In genomic region chr2:181892795-181893435, GRCh38 we compare ENCODE assay signal across 8 cellular contexts. TPM values are rescaled to one million over a fixed set of nuclear protein-coding genes. Genes with fewer than 3 reads are reported as not detected.
DNase-seq lines count a peak whose midpoint lies in the region; ATAC-seq and TF ChIP-seq lines count a peak whose summit lies in the region.

No MANE protein-coding gene starts in this region.

- H3K4me2 ChIP-seq in skeletal muscle satellite cell (ENCODE audit: low read length) = peak overlapping the region; percentile 92

- DNase-seq in activated CD4-positive, alpha-beta T cell treated with anti-CD3 and anti-CD28 coated beads, Interleukin-2, amount 10 ng/mL, durations not matched to agents 7 days and 5 days = no peak
- no peak for DNase-seq in activated CD4-positive, alpha-beta T cell treated with anti-CD3 and anti-CD28 coated beads, Interleukin-2, amount 50 U/mL, for 4 hours
- DNase-seq in fibroblast of villous mesenchyme (ENCODE audit: low read depth) (peak; percentile 81), HEK293T (ENCODE audit: extremely low spot score) (no peak), NCI-H187 (lab: John Stamatoyannopoulos, UW) (no peak)

- H3K4me3 ChIP-seq in fibroblast of villous mesenchyme (ENCODE audit: low read depth, low read length) (peak overlapping the region; percentile 94), skeletal muscle satellite cell (ENCODE audit: low read length) (peak overlapping the region; percentile 96)

- H3K36me3 Mint-ChIP-seq in activated CD4-positive, alpha-beta T cell treated with anti-CD3 and anti-CD28 coated beads, Interleukin-2, amount 10 ng/mL, durations not matched to agents 7 days and 5 days (ENCODE audit: low read depth) = peaks cover 30% of the 10 kb centered on the region

- ATAC-seq in HG02840 (IDR thresholded peaks at IDR 0.05; ENCODE audit: low FRiP score, unreplicated experiment) = no peak

- POLR2A ChIA-PET in activated CD4-positive, alpha-beta T cell treated with anti-CD3 and anti-CD28 coated beads, Interleukin-2, amount 10 ng/mL, durations not matched to agents 7 days and 5 days (lab: Charles Lee) = no interaction called here
- POLR2A ChIA-PET in HEK293T (lab: Yijun Ruan, JAX) = interaction anchor here (1.4 to 1.6 kb wide), 3 partner anchors 9 to 113 kb away, joined by 4 to 5 read pairs (median 4); no protein-coding TSS in a partner anchor

- CTCF ChIA-PET in activated CD4-positive, alpha-beta T cell treated with anti-CD3 and anti-CD28 coated beads, Interleukin-2, amount 10 ng/mL, durations not matched to agents 7 days and 5 days (lab: Charles Lee) = interaction anchor here (0.6 to 2.6 kb wide), 5 partner anchors 8 to 155 kb away, joined by 3 to 7 read pairs (median 3); no protein-coding TSS in a partner anchor
- CTCF ChIA-PET in HEK293T (lab: Yijun Ruan, JAX) = interaction anchor here (0.7 kb wide), 1 partner anchor 150 kb away, joined by 3 read pairs; no protein-coding TSS in a partner anchor

- peak overlapping the region; percentile 89 for H3K27ac Mint-ChIP-seq in activated CD4-positive, alpha-beta T cell treated with anti-CD3 and anti-CD28 coated beads, Interleukin-2, amount 10 ng/mL, durations not matched to agents 7 days and 5 days

- no peaks in the 10 kb centered on the region for H3K9me3 Mint-ChIP-seq in activated CD4-positive, alpha-beta T cell treated with anti-CD3 and anti-CD28 coated beads, Interleukin-2, amount 10 ng/mL, durations not matched to agents 7 days and 5 days

- H3K36me3 ChIP-seq in skeletal muscle satellite cell (ENCODE audit: insufficient read depth, low read length) = peaks cover 31% of the 10 kb centered on the region

- H3K4me1 Mint-ChIP-seq in activated CD4-positive, alpha-beta T cell treated with anti-CD3 and anti-CD28 coated beads, Interleukin-2, amount 10 ng/mL, durations not matched to agents 7 days and 5 days = peaks cover 37% of the 10 kb centered on the region

- peaks cover 18% of the 10 kb centered on the region for H3K27me3 Mint-ChIP-seq in activated CD4-positive, alpha-beta T cell treated with anti-CD3 and anti-CD28 coated beads, Interleukin-2, amount 10 ng/mL, durations not matched to agents 7 days and 5 days

- TF ChIP-seq CTCF in VCaP (conservative IDR thresholded peaks at IDR 0.05) = no peak
- no peak for TF ChIP-seq CTCF in fibroblast of villous mesenchyme (IDR thresholded peaks at IDR 0.05; ENCODE audit: insufficient read depth, low read depth, low read length)

- no peaks in the 10 kb centered on the region for H3K27me3 ChIP-seq in skeletal muscle satellite cell (ENCODE audit: control insufficient read depth, insufficient read depth, low read length)

- H3K9ac ChIP-seq in skeletal muscle satellite cell (ENCODE audit: low read depth, low read length) = peak overlapping the region; percentile 94

- H3K4me1 ChIP-seq in skeletal muscle satellite cell (ENCODE audit: control insufficient read depth, insufficient read depth, low read length) = peaks cover 26% of the 10 kb centered on the region

- H3K9me3 ChIP-seq in skeletal muscle satellite cell (replicated peaks; ENCODE audit: low read length) = no peaks in the 10 kb centered on the region

- peak overlapping the region; percentile 91 for H3K4me3 Mint-ChIP-seq in activated CD4-positive, alpha-beta T cell treated with anti-CD3 and anti-CD28 coated beads, Interleukin-2, amount 10 ng/mL, durations not matched to agents 7 days and 5 days

- peak overlapping the region; percentile 90 for H3K27ac ChIP-seq in VCaP

TF ChIP-seq in HEK293T, 16 proteins besides CTCF, POLR2A, EP300 and RAD21:
- TF ChIP-seq LEF1 (IDR thresholded peaks at IDR 0.05; ENCODE audit: borderline replicate concordance) (no peak), PKNOX1 (IDR thresholded peaks at IDR 0.05) (no peak), FOXM1 (IDR thresholded peaks at IDR 0.05; ENCODE audit: borderline replicate concordance) (no peak), L3MBTL2 (conservative IDR thresholded peaks at IDR 0.05) (no peak), TARDBP (IDR thresholded peaks at IDR 0.05) (no peak), ELF4 (IDR thresholded peaks at IDR 0.05) (no peak), SUZ12 (IDR thresholded peaks at IDR 0.05) (no peak), CTBP1 (IDR thresholded peaks at IDR 0.05; ENCODE audit: borderline replicate concordance) (no peak), FOXA1 (IDR thresholded peaks at IDR 0.05) (no peak), BHLHE40 (IDR thresholded peaks at IDR 0.05; ENCODE audit: borderline replicate concordance) (no peak), SP1 (IDR thresholded peaks at IDR 0.05) (no peak)

RNA-seq across cellular contexts. Expression of gene ITPRID2, which starts 1.4 kb away (rescaled TPM):
- 10 to 100 TPM; 56.9 to 68.3 TPM for total RNA-seq in activated CD4-positive, alpha-beta T cell treated with anti-CD3 and anti-CD28 coated beads, Interleukin-2, amount 10 ng/mL, durations not matched to agents 7 days and 5 days
- total RNA-seq in fibroblast of villous mesenchyme = 213 and 301 TPM in 2 replicates
- total RNA-seq in skeletal muscle satellite cell (2012; rRNA removed) = 58.6 and 61.6 TPM in 2 replicates
